In the genomic region with DNA sequence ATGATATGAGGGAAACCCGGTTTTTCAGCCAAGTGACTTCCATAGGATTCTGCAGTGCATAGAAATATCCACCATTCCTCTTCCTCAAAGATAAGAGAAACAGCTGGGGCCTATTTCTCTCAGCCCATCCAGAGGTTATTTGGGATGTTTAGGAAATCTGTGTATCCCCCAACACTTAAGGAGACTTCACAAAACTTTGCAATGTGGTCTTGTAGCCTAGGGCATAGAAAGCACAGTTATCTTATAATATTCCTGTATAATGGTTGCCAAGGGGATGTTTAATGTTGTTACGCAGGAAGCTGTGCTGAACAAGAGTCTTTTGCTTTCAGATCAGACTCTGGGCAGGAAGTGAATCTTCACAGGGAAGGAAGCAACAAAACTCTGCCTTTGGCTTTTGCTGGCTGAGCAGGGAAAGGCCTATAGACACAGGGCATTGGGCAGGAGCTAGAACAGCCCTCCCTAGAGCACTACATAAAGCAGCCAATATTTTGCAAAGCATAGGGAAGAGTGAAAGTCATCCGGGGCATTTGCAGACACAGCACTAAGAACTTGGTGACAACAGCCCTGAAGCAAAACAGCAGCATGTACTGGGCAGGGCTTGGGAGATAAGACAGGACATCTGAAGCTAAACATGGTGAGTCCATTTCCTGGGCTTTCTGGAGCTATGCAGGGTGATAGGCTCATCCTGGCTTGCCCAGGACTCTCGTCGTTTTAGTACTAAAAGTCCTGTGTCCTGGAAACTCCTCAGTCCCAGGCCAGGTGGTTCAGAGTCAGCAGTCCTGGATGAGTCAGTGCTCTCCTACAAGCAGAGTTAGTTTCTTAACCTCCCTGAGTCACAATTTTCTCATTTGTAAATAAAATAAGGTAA, we compare ENCODE assay signal across 9 cellular contexts. TPM values are rescaled to one million over a fixed set of nuclear protein-coding genes. Genes with fewer than 3 reads are reported as not detected.
DNase-seq lines count a peak whose midpoint lies in the region; ATAC-seq, FAIRE-seq and TF ChIP-seq lines count a peak whose summit lies in the region.
"Had no signal": no experiment of that assay in that cellular context is flagged by ENCODE, and none has a peak within 500 bp of the region (broad histone marks: within the 10 kb centered on the region; RNA-seq: fewer than 3 reads in every experiment).

No MANE protein-coding gene starts in this region.

- H3K4me1 ChIP-seq in Peyer's patch, result peaks cover 0 to 20% (median 0%) of the 10 kb centered on the region in 4 donors
- peaks cover 20% of the 10 kb centered on the region for H3K4me1 ChIP-seq in lower lobe of right lung
- H3K4me1 ChIP-seq in vagina, result no peaks in the 10 kb centered on the region

- DNase-seq in NOMO-1 (lab: John Stamatoyannopoulos, UW; ENCODE audit: unreplicated experiment in 2 of 2), result peak; percentile 21 to 45
- no peak for DNase-seq in NOMO-1 treated with dmso at 0.1 percent for 144 hours (lab: John Stamatoyannopoulos, UW; ENCODE audit: unreplicated experiment)
- no peak for DNase-seq in Peyer's patch
- peak; percentile 98 for DNase-seq in bronchial epithelial cell (ENCODE audit: low read depth)
- no peak for DNase-seq in lower lobe of right lung
- DNase-seq in vagina (ENCODE audit: extremely low spot score in 2 of 2), result peak; percentile 80 to 91
- DNase-seq in NCI-H1092 (lab: John Stamatoyannopoulos, UW), result no peak

- TF ChIP-seq CTCF in Peyer's patch (IDR thresholded peaks at IDR 0.05) (no peak), bronchial epithelial cell (IDR thresholded peaks at IDR 0.05; ENCODE audit: insufficient read depth, low read length, severe bottlenecking) (no peak), lower lobe of right lung (IDR thresholded peaks at IDR 0.05) (no peak), vagina (IDR thresholded peaks at IDR 0.05) (no peak)

- intact Hi-C loops in lower lobe of right lung (cut with DNase I) (loop anchor here (5.0 kb wide), 1 partner anchor 74 kb away; no protein-coding TSS in a partner anchor), vagina (cut with DNase I) (loop anchor here (5.0 to 10.0 kb wide), 3 partner anchors 74 to 466 kb away; a partner anchor contains a TSS)

- FAIRE-seq in bronchial epithelial cell (lab: Jason Lieb, UNC), result peak; percentile 50

- H3K9me3 ChIP-seq in Peyer's patch (peaks cover 0 to 2% (median 0%) of the 10 kb centered on the region in 4 donors), lower lobe of right lung (no peaks in the 10 kb centered on the region), vagina (no peaks in the 10 kb centered on the region)

- ATAC-seq in lower lobe of right lung, result peak; percentile 30 to 39
- ATAC-seq in GM19395 (IDR thresholded peaks at IDR 0.05; ENCODE audit: unreplicated experiment), result no peak

- H3K27me3 ChIP-seq in Peyer's patch (no peaks in the 10 kb centered on the region), bronchial epithelial cell (ENCODE audit: control insufficient read depth, insufficient read depth, low read length) (no peaks in the 10 kb centered on the region), lower lobe of right lung (ENCODE audit: low read depth) (no peaks in the 10 kb centered on the region), vagina (no peaks in the 10 kb centered on the region)

- H3K27ac ChIP-seq in Peyer's patch (peak overlapping the region in 3 of 4 donors; percentile 58 to 63 (median 59)), lower lobe of right lung (peak overlapping the region; percentile 77), vagina (no peak overlapping the region)
- H3K27ac ChIP-seq: C4-2B had no signal

- no peak for TF ChIP-seq POLR2A in Peyer's patch (IDR thresholded peaks at IDR 0.05)
- no peak for TF ChIP-seq POLR2A in vagina (IDR thresholded peaks at IDR 0.05)

- H3K36me3 ChIP-seq in Peyer's patch, result no peaks in the 10 kb centered on the region
- H3K36me3 ChIP-seq in bronchial epithelial cell (ENCODE audit: control insufficient read depth, insufficient read depth, low read length), result no peaks in the 10 kb centered on the region
- peaks cover 3% of the 10 kb centered on the region for H3K36me3 ChIP-seq in lower lobe of right lung
- H3K36me3 ChIP-seq in vagina, result no peaks in the 10 kb centered on the region

- H3K4me3 ChIP-seq in Peyer's patch (peak overlapping the region in 2 of 4 donors; percentile 23 to 29), bronchial epithelial cell (ENCODE audit: low read depth, low read length) (peak overlapping the region; percentile 2), lower lobe of right lung (peak overlapping the region; percentile 27), vagina (no peak overlapping the region)

RNA-seq across cellular contexts. Expression of a gene that starts 18.7 kb away (rescaled TPM):
- total RNA-seq in Peyer's patch (not detected), bronchial epithelial cell (0.38 TPM in 1 of 2 replicates, not detected in the other), lower lobe of right lung (0.15 TPM), vagina (not detected)

RNA-seq across cellular contexts. Expression of a gene that starts 41.9 kb away (rescaled TPM):
- total RNA-seq in Peyer's patch (10 to 100 TPM in 3 of 4 donors, 1 to 10 TPM in 1; 5.3 to 28.1 (median 11.4) TPM), bronchial epithelial cell (not detected in 2 replicates), lower lobe of right lung (128 TPM), vagina (38.3 TPM)

Comparison
In these comparisons a context has a peak if more than half of its experiments do, and no peak if none do; other contexts are left out.
1. DNase-seq: peak in NOMO-1 (2 of 2), bronchial epithelial cell (single experiment) and vagina (2 of 2); none in NOMO-1 treated with dmso at 0.1 percent for 144 hours (single experiment), Peyer's patch (0 of 3), lower lobe of right lung (single experiment) and NCI-H1092 (single experiment).
2. H3K4me3 ChIP-seq: peak in bronchial epithelial cell (single experiment) and lower lobe of right lung (single experiment); none in vagina (0 of 2).